In genomic region chr1:89836252-89836996, GRCh38 we compare ENCODE assay signal across 2 cellular contexts.
TF ChIP-seq lines count a peak whose summit lies in the region.

No MANE protein-coding gene starts in this region.

TF ChIP-seq in GM23338, 12 proteins besides CTCF, POLR2A, EP300 and RAD21:
- TF ChIP-seq ZNF114 (CRISPR knock-in tag; IDR thresholded peaks at IDR 0.05) (no peak), JUNB (IDR thresholded peaks at IDR 0.05; ENCODE audit: unreplicated experiment) (no peak), EZH2 (IDR thresholded peaks at IDR 0.05; ENCODE audit: low read depth, unreplicated experiment) (no peak), ETS1 (IDR thresholded peaks at IDR 0.05) (no peak), EZH2phosphoT487 (IDR thresholded peaks at IDR 0.05; ENCODE audit: unreplicated experiment) (no peak), REST (IDR thresholded peaks at IDR 0.05; ENCODE audit: unreplicated experiment) (no peak), NANOG (IDR thresholded peaks at IDR 0.05; ENCODE audit: borderline replicate concordance) (no peak), POLR2AphosphoS5 (IDR thresholded peaks at IDR 0.05; ENCODE audit: low read depth) (no peak), STAT1 (IDR thresholded peaks at IDR 0.05; ENCODE audit: unreplicated experiment) (no peak), ZNF331 (CRISPR knock-in tag; IDR thresholded peaks at IDR 0.05; ENCODE audit: low read depth) (no peak), CREB1 (CRISPR knock-in tag; IDR thresholded peaks at IDR 0.05; ENCODE audit: low read depth) (no peak)
- TF ChIP-seq, protein P1, sequence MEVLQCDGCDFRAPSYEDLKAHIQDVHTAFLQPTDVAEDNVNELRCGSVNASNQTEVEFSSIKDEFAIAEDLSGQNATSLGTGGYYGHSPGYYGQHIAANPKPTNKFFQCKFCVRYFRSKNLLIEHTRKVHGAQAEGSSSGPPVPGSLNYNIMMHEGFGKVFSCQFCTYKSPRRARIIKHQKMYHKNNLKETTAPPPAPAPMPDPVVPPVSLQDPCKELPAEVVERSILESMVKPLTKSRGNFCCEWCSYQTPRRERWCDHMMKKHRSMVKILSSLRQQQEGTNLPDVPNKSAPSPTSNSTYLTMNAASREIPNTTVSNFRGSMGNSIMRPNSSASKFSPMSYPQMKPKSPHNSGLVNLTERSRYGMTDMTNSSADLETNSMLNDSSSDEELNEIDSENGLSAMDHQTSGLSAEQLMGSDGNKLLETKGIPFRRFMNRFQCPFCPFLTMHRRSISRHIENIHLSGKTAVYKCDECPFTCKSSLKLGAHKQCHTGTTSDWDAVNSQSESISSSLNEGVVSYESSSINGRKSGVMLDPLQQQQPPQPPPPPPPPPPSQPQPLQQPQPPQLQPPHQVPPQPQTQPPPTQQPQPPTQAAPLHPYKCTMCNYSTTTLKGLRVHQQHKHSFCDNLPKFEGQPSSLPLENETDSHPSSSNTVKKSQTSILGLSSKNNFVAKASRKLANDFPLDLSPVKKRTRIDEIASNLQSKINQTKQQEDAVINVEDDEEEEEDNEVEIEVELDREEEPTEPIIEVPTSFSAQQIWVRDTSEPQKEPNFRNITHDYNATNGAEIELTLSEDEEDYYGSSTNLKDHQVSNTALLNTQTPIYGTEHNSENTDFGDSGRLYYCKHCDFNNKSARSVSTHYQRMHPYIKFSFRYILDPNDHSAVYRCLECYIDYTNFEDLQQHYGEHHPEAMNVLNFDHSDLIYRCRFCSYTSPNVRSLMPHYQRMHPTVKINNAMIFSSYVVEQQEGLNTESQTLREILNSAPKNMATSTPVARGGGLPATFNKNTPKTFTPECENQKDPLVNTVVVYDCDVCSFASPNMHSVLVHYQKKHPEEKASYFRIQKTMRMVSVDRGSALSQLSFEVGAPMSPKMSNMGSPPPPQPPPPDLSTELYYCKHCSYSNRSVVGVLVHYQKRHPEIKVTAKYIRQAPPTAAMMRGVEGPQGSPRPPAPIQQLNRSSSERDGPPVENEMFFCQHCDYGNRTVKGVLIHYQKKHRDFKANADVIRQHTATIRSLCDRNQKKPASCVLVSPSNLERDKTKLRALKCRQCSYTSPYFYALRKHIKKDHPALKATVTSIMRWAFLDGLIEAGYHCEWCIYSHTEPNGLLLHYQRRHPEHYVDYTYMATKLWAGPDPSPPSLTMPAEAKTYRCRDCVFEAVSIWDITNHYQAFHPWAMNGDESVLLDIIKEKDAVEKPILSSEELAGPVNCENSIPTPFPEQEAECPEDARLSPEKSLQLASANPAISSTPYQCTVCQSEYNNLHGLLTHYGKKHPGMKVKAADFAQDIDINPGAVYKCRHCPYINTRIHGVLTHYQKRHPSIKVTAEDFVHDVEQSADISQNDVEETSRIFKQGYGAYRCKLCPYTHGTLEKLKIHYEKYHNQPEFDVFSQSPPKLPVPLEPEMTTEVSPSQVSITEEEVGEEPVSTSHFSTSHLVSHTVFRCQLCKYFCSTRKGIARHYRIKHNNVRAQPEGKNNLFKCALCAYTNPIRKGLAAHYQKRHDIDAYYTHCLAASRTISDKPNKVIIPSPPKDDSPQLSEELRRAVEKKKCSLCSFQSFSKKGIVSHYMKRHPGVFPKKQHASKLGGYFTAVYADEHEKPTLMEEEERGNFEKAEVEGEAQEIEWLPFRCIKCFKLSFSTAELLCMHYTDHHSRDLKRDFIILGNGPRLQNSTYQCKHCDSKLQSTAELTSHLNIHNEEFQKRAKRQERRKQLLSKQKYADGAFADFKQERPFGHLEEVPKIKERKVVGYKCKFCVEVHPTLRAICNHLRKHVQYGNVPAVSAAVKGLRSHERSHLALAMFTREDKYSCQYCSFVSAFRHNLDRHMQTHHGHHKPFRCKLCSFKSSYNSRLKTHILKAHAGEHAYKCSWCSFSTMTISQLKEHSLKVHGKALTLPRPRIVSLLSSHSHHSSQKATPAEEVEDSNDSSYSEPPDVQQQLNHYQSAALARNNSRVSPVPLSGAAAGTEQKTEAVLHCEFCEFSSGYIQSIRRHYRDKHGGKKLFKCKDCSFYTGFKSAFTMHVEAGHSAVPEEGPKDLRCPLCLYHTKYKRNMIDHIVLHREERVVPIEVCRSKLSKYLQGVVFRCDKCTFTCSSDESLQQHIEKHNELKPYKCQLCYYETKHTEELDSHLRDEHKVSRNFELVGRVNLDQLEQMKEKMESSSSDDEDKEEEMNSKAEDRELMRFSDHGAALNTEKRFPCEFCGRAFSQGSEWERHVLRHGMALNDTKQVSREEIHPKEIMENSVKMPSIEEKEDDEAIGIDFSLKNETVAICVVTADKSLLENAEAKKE (CRISPR knock-in tag; IDR thresholded peaks at IDR 0.05) = no peak

TF ChIP-seq in WTC11, 78 proteins besides CTCF, POLR2A, EP300 and RAD21:
- TF ChIP-seq ZNF317 (CRISPR knock-in tag; IDR thresholded peaks at IDR 0.05; ENCODE audit: borderline replicate concordance, low read depth) (no peak), SP1 (CRISPR knock-in tag; conservative IDR thresholded peaks at IDR 0.05) (no peak), ZBTB21 (CRISPR knock-in tag; IDR thresholded peaks at IDR 0.05; ENCODE audit: borderline replicate concordance) (no peak), FOXP4 (CRISPR knock-in tag; IDR thresholded peaks at IDR 0.05) (no peak), MYBL2 (CRISPR knock-in tag; IDR thresholded peaks at IDR 0.05) (no peak), ESRRA (CRISPR knock-in tag; IDR thresholded peaks at IDR 0.05; ENCODE audit: borderline replicate concordance) (no peak), JUN (CRISPR knock-in tag; IDR thresholded peaks at IDR 0.05) (no peak), ELF4 (CRISPR knock-in tag; IDR thresholded peaks at IDR 0.05; ENCODE audit: low read depth) (no peak), FOXK1 (CRISPR knock-in tag; IDR thresholded peaks at IDR 0.05) (no peak)
- TF ChIP-seq, protein P2, sequence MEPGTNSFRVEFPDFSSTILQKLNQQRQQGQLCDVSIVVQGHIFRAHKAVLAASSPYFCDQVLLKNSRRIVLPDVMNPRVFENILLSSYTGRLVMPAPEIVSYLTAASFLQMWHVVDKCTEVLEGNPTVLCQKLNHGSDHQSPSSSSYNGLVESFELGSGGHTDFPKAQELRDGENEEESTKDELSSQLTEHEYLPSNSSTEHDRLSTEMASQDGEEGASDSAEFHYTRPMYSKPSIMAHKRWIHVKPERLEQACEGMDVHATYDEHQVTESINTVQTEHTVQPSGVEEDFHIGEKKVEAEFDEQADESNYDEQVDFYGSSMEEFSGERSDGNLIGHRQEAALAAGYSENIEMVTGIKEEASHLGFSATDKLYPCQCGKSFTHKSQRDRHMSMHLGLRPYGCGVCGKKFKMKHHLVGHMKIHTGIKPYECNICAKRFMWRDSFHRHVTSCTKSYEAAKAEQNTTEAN (CRISPR knock-in tag; IDR thresholded peaks at IDR 0.05) = no peak
- TF ChIP-seq, protein P3, sequence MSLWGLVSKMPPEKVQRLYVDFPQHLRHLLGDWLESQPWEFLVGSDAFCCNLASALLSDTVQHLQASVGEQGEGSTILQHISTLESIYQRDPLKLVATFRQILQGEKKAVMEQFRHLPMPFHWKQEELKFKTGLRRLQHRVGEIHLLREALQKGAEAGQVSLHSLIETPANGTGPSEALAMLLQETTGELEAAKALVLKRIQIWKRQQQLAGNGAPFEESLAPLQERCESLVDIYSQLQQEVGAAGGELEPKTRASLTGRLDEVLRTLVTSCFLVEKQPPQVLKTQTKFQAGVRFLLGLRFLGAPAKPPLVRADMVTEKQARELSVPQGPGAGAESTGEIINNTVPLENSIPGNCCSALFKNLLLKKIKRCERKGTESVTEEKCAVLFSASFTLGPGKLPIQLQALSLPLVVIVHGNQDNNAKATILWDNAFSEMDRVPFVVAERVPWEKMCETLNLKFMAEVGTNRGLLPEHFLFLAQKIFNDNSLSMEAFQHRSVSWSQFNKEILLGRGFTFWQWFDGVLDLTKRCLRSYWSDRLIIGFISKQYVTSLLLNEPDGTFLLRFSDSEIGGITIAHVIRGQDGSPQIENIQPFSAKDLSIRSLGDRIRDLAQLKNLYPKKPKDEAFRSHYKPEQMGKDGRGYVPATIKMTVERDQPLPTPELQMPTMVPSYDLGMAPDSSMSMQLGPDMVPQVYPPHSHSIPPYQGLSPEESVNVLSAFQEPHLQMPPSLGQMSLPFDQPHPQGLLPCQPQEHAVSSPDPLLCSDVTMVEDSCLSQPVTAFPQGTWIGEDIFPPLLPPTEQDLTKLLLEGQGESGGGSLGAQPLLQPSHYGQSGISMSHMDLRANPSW (CRISPR knock-in tag; conservative IDR thresholded peaks at IDR 0.05; ENCODE audit: low read depth) = no peak
- TF ChIP-seq, protein P4, sequence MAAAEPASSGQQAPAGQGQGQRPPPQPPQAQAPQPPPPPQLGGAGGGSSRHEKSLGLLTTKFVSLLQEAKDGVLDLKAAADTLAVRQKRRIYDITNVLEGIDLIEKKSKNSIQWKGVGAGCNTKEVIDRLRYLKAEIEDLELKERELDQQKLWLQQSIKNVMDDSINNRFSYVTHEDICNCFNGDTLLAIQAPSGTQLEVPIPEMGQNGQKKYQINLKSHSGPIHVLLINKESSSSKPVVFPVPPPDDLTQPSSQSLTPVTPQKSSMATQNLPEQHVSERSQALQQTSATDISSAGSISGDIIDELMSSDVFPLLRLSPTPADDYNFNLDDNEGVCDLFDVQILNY (CRISPR knock-in tag; IDR thresholded peaks at IDR 0.05) = no peak
TF ChIP-seq in WTC11: peak in this region for 0.
